In genomic region chr1:26281091-26281958, GRCh38 we compare ENCODE assay signal across 8 cellular contexts. TPM values are rescaled to one million over a fixed set of nuclear protein-coding genes. Genes with fewer than 3 reads are reported as not detected.
DNase-seq lines count a peak whose midpoint lies in the region; ATAC-seq and TF ChIP-seq lines count a peak whose summit lies in the region.

No MANE protein-coding gene starts in this region.

- H3K4me3 ChIP-seq in cardiac muscle cell (no peak overlapping the region), right cardiac atrium (ENCODE audit: low read length) (no peak overlapping the region), iPS-20b (ENCODE audit: low read length) (peak overlapping the region; percentile 3; the same call in 1 of the 2 replicates), transverse colon (peak overlapping the region in 3 of 4 donors; percentile 71 to 85 (median 76))

- in situ Hi-C loops in transverse colon (cut with MboI; ENCODE audit: low pct_ligation_motif_present in 1 of 4, low pct_unique_long_range_greater_than_20kb in 1 of 4, low sequenced_read_pairs in 3 of 4) = no loop called here

- peak overlapping the region; percentile 93 for H3K4me3 Mint-ChIP-seq in activated T-helper 2 cell treated with anti-CD3 and anti-CD28 coated beads, Interferon-gamma antibody, Interleukin-2, Interleukin-4, amounts not matched to agents 10 μg/mL and 5 μg/mL and 100 μg/mL, durations not matched to agents 14 hours and 24 hours and 36 hours (ENCODE audit: low read depth)

- intact Hi-C loops in right cardiac atrium (cut with DNase I) = loop anchor here in 1 of 4 donors (5.0 kb wide), 1 partner anchor 36 kb away; the partner anchor contains the start of gene CD52
- intact Hi-C loops in activated T-helper 2 cell treated with anti-CD3 and anti-CD28 coated beads, Interferon-gamma antibody, Interleukin-2, Interleukin-4, amounts not matched to agents 10 μg/mL and 5 μg/mL and 100 μg/mL, durations not matched to agents 14 hours and 24 hours and 36 hours (cut with micrococcal nuclease) = loop anchor here (10.0 kb wide), 1 partner anchor 263 kb away; no protein-coding TSS in a partner anchor
- intact Hi-C loops in transverse colon (cut with DNase I; ENCODE audit: low total_unique reads) = no loop called here

- H3K36me3 Mint-ChIP-seq in activated T-helper 2 cell treated with anti-CD3 and anti-CD28 coated beads, Interferon-gamma antibody, Interleukin-2, Interleukin-4, amounts not matched to agents 10 μg/mL and 5 μg/mL and 100 μg/mL, durations not matched to agents 14 hours and 24 hours and 36 hours (ENCODE audit: low read depth) = peaks cover 65% of the 10 kb centered on the region

- H3K4me1 Mint-ChIP-seq in activated T-helper 2 cell treated with anti-CD3 and anti-CD28 coated beads, Interferon-gamma antibody, Interleukin-2, Interleukin-4, amounts not matched to agents 10 μg/mL and 5 μg/mL and 100 μg/mL, durations not matched to agents 14 hours and 24 hours and 36 hours (ENCODE audit: low read depth) = peaks cover 76% of the 10 kb centered on the region

- H3K36me3 ChIP-seq in cardiac muscle cell (peaks cover 16% of the 10 kb centered on the region), iPS-20b (ENCODE audit: insufficient read depth, low read depth, low read length) (peaks cover 23% of the 10 kb centered on the region), transverse colon (no peaks in the 10 kb centered on the region)

- peak overlapping the region; percentile 70 for H3K27ac Mint-ChIP-seq in activated T-helper 2 cell treated with anti-CD3 and anti-CD28 coated beads, Interferon-gamma antibody, Interleukin-2, Interleukin-4, amounts not matched to agents 10 μg/mL and 5 μg/mL and 100 μg/mL, durations not matched to agents 14 hours and 24 hours and 36 hours

- no peak for ATAC-seq in right cardiac atrium
- ATAC-seq in GM19351 (IDR thresholded peaks at IDR 0.05; ENCODE audit: unreplicated experiment) = no peak

- H3K9me3 ChIP-seq in cardiac muscle cell (ENCODE audit: low read depth) = no peaks in the 10 kb centered on the region
- H3K9me3 ChIP-seq in right cardiac atrium (ENCODE audit: control insufficient read depth, low read length) = no peaks in the 10 kb centered on the region
- H3K9me3 ChIP-seq in iPS-20b (ENCODE audit: insufficient read depth, low read depth, low read length) = no peaks in the 10 kb centered on the region
- no peaks in the 10 kb centered on the region for H3K9me3 ChIP-seq in transverse colon

- peaks cover 7% of the 10 kb centered on the region for H3K4me1 ChIP-seq in cardiac muscle cell (ENCODE audit: low read depth)
- H3K4me1 ChIP-seq in right cardiac atrium (ENCODE audit: control insufficient read depth, insufficient read depth, low read length) = peaks cover 16% of the 10 kb centered on the region
- H3K4me1 ChIP-seq in iPS-20b (ENCODE audit: insufficient read depth, low read length) = peaks cover 9% of the 10 kb centered on the region
- peaks cover 43 to 78% (median 63%) of the 10 kb centered on the region in 4 donors for H3K4me1 ChIP-seq in transverse colon

- no peak for TF ChIP-seq POLR2A in transverse colon (IDR thresholded peaks at IDR 0.05)

- no peak for DNase-seq in cardiac muscle cell (ENCODE audit: low read depth in 1 of 2, low spot score in 1 of 2)
- no peak for DNase-seq in right cardiac atrium
- DNase-seq in activated T-helper 2 cell treated with anti-CD3 and anti-CD28 coated beads, Interferon-gamma antibody, Interleukin-2, Interleukin-4, amounts not matched to agents 10 μg/mL and 5 μg/mL and 100 μg/mL, durations not matched to agents 14 hours and 24 hours and 36 hours (ENCODE audit: low spot score) = no peak
- no peak for DNase-seq in transverse colon
- no peak for DNase-seq in foreskin melanocyte
- no peak for DNase-seq in NCI-H82 treated with DMSO at 0.1 percent for 48 hours (lab: John Stamatoyannopoulos, UW; ENCODE audit: unreplicated experiment)

- WGBS in right cardiac atrium = 93% methylated on average over 5 of the region's 5 CpGs
- WGBS in transverse colon (ENCODE audit: low coverage in 1 of 2), 2 donors = 83 to 86% methylated on average over 1 to 5 of the region's 5 CpGs

- H3K27me3 Mint-ChIP-seq in activated T-helper 2 cell treated with anti-CD3 and anti-CD28 coated beads, Interferon-gamma antibody, Interleukin-2, Interleukin-4, amounts not matched to agents 10 μg/mL and 5 μg/mL and 100 μg/mL, durations not matched to agents 14 hours and 24 hours and 36 hours (ENCODE audit: low read depth) = no peaks in the 10 kb centered on the region

- no peaks in the 10 kb centered on the region for H3K9me3 Mint-ChIP-seq in activated T-helper 2 cell treated with anti-CD3 and anti-CD28 coated beads, Interferon-gamma antibody, Interleukin-2, Interleukin-4, amounts not matched to agents 10 μg/mL and 5 μg/mL and 100 μg/mL, durations not matched to agents 14 hours and 24 hours and 36 hours

- H3K27me3 ChIP-seq in cardiac muscle cell = no peaks in the 10 kb centered on the region
- no peaks in the 10 kb centered on the region for H3K27me3 ChIP-seq in right cardiac atrium (ENCODE audit: control insufficient read depth, insufficient read depth)
- no peaks in the 10 kb centered on the region for H3K27me3 ChIP-seq in iPS-20b (ENCODE audit: insufficient read depth, low read length)
- no peaks in the 10 kb centered on the region for H3K27me3 ChIP-seq in transverse colon

- H3K27ac ChIP-seq in cardiac muscle cell = peak overlapping the region; percentile 63
- H3K27ac ChIP-seq in right cardiac atrium (ENCODE audit: low read length) = no peak overlapping the region
- H3K27ac ChIP-seq in iPS-20b (ENCODE audit: low read length) = no peak overlapping the region
- H3K27ac ChIP-seq in transverse colon = peak overlapping the region; percentile 93 to 98 (median 96)

- H3K9ac ChIP-seq in iPS-20b (ENCODE audit: low read depth, low read length) = no peak overlapping the region

- TF ChIP-seq EP300 in transverse colon (IDR thresholded peaks at IDR 0.05; ENCODE audit: low read depth) = no peak

- TF ChIP-seq CTCF in cardiac muscle cell (IDR thresholded peaks at IDR 0.05; ENCODE audit: low read depth, low read length) (no peak), transverse colon (IDR thresholded peaks at IDR 0.05) (no peak)

RNA-seq across cellular contexts. Expression of gene SH3BGRL3, which starts 1.4 kb away (rescaled TPM):
- total RNA-seq in cardiac muscle cell = 23.0 and 32.9 TPM in 2 replicates
- polyA plus RNA-seq in cardiac muscle cell = 93.4 and 119 TPM in 2 replicates
- total RNA-seq in right cardiac atrium = 10 to 100 TPM; 28.9 to 71.3 (median 51.1) TPM
- polyA plus RNA-seq in right cardiac atrium = 41.9 TPM
- 437 TPM in 2 replicates for total RNA-seq in activated T-helper 2 cell treated with anti-CD3 and anti-CD28 coated beads, Interferon-gamma antibody, Interleukin-2, Interleukin-4, amounts not matched to agents 10 μg/mL and 5 μg/mL and 100 μg/mL, durations not matched to agents 14 hours and 24 hours and 36 hours
- total RNA-seq in transverse colon = 100 to 1,000 TPM; 134 to 314 (median 215) TPM

RNA-seq across cellular contexts. Expression of gene UBXN11, which starts 25.1 kb away (rescaled TPM):
- total RNA-seq in cardiac muscle cell = 13.8 and 21.1 TPM in 2 replicates
- 40.1 and 41.3 TPM in 2 replicates for polyA plus RNA-seq in cardiac muscle cell
- total RNA-seq in right cardiac atrium = 10 to 100 TPM; 13.7 to 18.5 (median 16.0) TPM
- 13.3 TPM for polyA plus RNA-seq in right cardiac atrium
- total RNA-seq in activated T-helper 2 cell treated with anti-CD3 and anti-CD28 coated beads, Interferon-gamma antibody, Interleukin-2, Interleukin-4, amounts not matched to agents 10 μg/mL and 5 μg/mL and 100 μg/mL, durations not matched to agents 14 hours and 24 hours and 36 hours = 13.1 and 14.2 TPM in 2 replicates
- total RNA-seq in transverse colon = 10 to 100 TPM in 2 of 4 donors, 1 to 10 TPM in 2; 4.9 to 17.9 (median 12.0) TPM

RNA-seq across cellular contexts. Expression of gene CD52, which starts 36.4 kb away (rescaled TPM):
- total RNA-seq in cardiac muscle cell = not detected in 2 replicates
- polyA plus RNA-seq in cardiac muscle cell = 2.0 and 3.3 TPM in 2 replicates
- 1 to 10 TPM; 1.8 to 5.7 (median 4.1) TPM for total RNA-seq in right cardiac atrium
- polyA plus RNA-seq in right cardiac atrium = 4.5 TPM
- 237 and 243 TPM in 2 replicates for total RNA-seq in activated T-helper 2 cell treated with anti-CD3 and anti-CD28 coated beads, Interferon-gamma antibody, Interleukin-2, Interleukin-4, amounts not matched to agents 10 μg/mL and 5 μg/mL and 100 μg/mL, durations not matched to agents 14 hours and 24 hours and 36 hours
- total RNA-seq in transverse colon = 10 to 100 TPM in 2 of 4 donors, 1 to 10 TPM in 1, not detected in 1; 5.3 to 56.1 (median 21.1) TPM

RNA-seq across cellular contexts. Expression of gene CEP85, which starts 47.3 kb away (rescaled TPM):
- 32.7 and 33.2 TPM in 2 replicates for total RNA-seq in cardiac muscle cell
- 22.9 and 28.8 TPM in 2 replicates for polyA plus RNA-seq in cardiac muscle cell
- 10 to 100 TPM; 18.9 to 56.2 (median 32.9) TPM for total RNA-seq in right cardiac atrium
- polyA plus RNA-seq in right cardiac atrium = 20.7 TPM
- total RNA-seq in activated T-helper 2 cell treated with anti-CD3 and anti-CD28 coated beads, Interferon-gamma antibody, Interleukin-2, Interleukin-4, amounts not matched to agents 10 μg/mL and 5 μg/mL and 100 μg/mL, durations not matched to agents 14 hours and 24 hours and 36 hours = 39.6 and 39.8 TPM in 2 replicates
- 10 to 100 TPM in 3 of 4 donors, 1 to 10 TPM in 1; 8.6 to 73.8 (median 13.6) TPM for total RNA-seq in transverse colon

Comparison
In these comparisons a context has a peak if more than half of its experiments do, and no peak if none do; other contexts are left out.
1. H3K27ac ChIP-seq: peak in cardiac muscle cell (single experiment) and transverse colon (4 of 4); none in right cardiac atrium (single experiment) and iPS-20b (single experiment).
2. H3K4me3 ChIP-seq: peak in iPS-20b (single experiment) and transverse colon (3 of 4); none in cardiac muscle cell (single experiment) and right cardiac atrium (single experiment).